8 cellular contexts compared by ENCODE assay signal in the genomic region with DNA sequence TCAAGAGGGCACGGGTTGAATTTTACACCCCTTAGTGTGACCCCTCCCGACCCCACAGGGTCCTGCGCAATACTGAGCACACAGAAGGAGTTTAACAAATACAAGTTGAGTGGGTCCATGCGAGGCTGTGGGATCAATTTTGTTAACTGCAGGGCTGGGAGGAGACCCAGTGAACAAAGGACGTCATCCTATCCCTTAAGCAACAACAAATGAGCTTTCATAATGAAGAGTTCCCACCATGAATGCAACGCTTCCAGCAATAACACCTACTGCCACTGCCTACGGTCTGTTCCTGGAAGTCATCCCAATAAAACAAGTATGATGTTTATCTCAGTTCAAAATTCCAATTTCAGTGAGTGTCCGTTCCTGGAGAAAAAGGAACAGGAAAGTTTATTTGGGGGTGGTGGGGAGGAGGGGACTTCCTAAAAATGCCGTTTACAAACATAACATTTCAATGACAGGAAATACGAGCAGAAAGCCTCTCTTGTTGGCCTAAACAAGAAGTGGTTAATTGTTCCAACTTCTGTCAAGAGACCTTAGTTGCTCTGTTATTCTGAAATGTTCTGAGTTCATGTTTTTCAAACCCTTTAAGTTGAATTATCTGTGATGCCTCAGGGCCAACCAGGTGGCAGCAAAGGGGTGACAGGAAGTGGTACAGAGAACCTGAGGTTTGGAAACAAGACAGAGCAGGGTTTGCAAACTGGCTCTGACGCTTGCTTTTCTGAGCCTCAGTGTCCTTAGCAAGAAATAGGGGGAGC.
DNase-seq lines count a peak whose midpoint lies in the region; ATAC-seq and TF ChIP-seq lines count a peak whose summit lies in the region.
"Had no signal": no experiment of that assay in that cellular context is flagged by ENCODE, and none has a peak within 500 bp of the region (broad histone marks: within the 10 kb centered on the region; RNA-seq: fewer than 3 reads in every experiment).

No MANE protein-coding gene starts in this region.

- H3K36me3 ChIP-seq in testis (ENCODE audit: low read depth, missing control alignments), result no peaks in the 10 kb centered on the region

- no peaks in the 10 kb centered on the region for H3K27me3 Mint-ChIP-seq in activated CD4-positive, alpha-beta T cell treated with anti-CD3 and anti-CD28 coated beads, Interleukin-2, amount 10 ng/mL, durations not matched to agents 7 days and 5 days
- H3K27me3 Mint-ChIP-seq in endothelial cell (ENCODE audit: unreplicated experiment), result no peaks in the 10 kb centered on the region
- H3K27me3 Mint-ChIP-seq in stimulated activated naive CD8-positive, alpha-beta T cell treated with anti-CD3 and anti-CD28 coated beads, Interleukin-15, Interleukin-2, amounts not matched to agents 100 ng/mL and 50 ng/mL, for 24 hours, result no peaks in the 10 kb centered on the region

- no peak overlapping the region for H3K4me3 ChIP-seq in testis

- no peaks in the 10 kb centered on the region for H3K27me3 ChIP-seq in testis

- no peaks in the 10 kb centered on the region for H3K9me3 Mint-ChIP-seq in activated CD4-positive, alpha-beta T cell treated with anti-CD3 and anti-CD28 coated beads, Interleukin-2, amount 10 ng/mL, durations not matched to agents 7 days and 5 days
- H3K9me3 Mint-ChIP-seq in endothelial cell (ENCODE audit: unreplicated experiment), result no peaks in the 10 kb centered on the region
- no peaks in the 10 kb centered on the region for H3K9me3 Mint-ChIP-seq in stimulated activated naive CD8-positive, alpha-beta T cell treated with anti-CD3 and anti-CD28 coated beads, Interleukin-15, Interleukin-2, amounts not matched to agents 100 ng/mL and 50 ng/mL, for 24 hours

- peak; percentile 52 for ATAC-seq in HG02642 (IDR thresholded peaks at IDR 0.05; ENCODE audit: poor library complexity, unreplicated experiment)
- no peak for ATAC-seq in GM21529 (IDR thresholded peaks at IDR 0.05; ENCODE audit: unreplicated experiment)

- TF ChIP-seq CTCF in endothelial cell (IDR thresholded peaks at IDR 0.05; ENCODE audit: unreplicated experiment), result no peak
- TF ChIP-seq CTCF in testis (IDR thresholded peaks at IDR 0.05), result no peak

- CTCF ChIA-PET in activated CD4-positive, alpha-beta T cell treated with anti-CD3 and anti-CD28 coated beads, Interleukin-2, amount 10 ng/mL, durations not matched to agents 7 days and 5 days (lab: Charles Lee), result no interaction called here

- WGBS in testis, 2 donors, result 68 to 74% methylated on average over 11 of the region's 11 CpGs

- no peak overlapping the region for H3K27ac ChIP-seq in testis

- no peaks in the 10 kb centered on the region for H3K4me1 ChIP-seq in testis

- TF ChIP-seq POLR2A in testis (IDR thresholded peaks at IDR 0.05), result no peak

- peak overlapping the region; percentile 25 for H3K4me3 Mint-ChIP-seq in activated CD4-positive, alpha-beta T cell treated with anti-CD3 and anti-CD28 coated beads, Interleukin-2, amount 10 ng/mL, durations not matched to agents 7 days and 5 days
- H3K4me3 Mint-ChIP-seq in endothelial cell (ENCODE audit: unreplicated experiment), result no peak overlapping the region
- no peak overlapping the region for H3K4me3 Mint-ChIP-seq in stimulated activated naive CD8-positive, alpha-beta T cell treated with anti-CD3 and anti-CD28 coated beads, Interleukin-15, Interleukin-2, amounts not matched to agents 100 ng/mL and 50 ng/mL, for 24 hours

- H3K36me3 Mint-ChIP-seq in activated CD4-positive, alpha-beta T cell treated with anti-CD3 and anti-CD28 coated beads, Interleukin-2, amount 10 ng/mL, durations not matched to agents 7 days and 5 days (ENCODE audit: low read depth), result peaks cover 3% of the 10 kb centered on the region
- H3K36me3 Mint-ChIP-seq in endothelial cell (ENCODE audit: low read depth, unreplicated experiment), result peaks cover 5% of the 10 kb centered on the region
- H3K36me3 Mint-ChIP-seq in stimulated activated naive CD8-positive, alpha-beta T cell treated with anti-CD3 and anti-CD28 coated beads, Interleukin-15, Interleukin-2, amounts not matched to agents 100 ng/mL and 50 ng/mL, for 24 hours (ENCODE audit: low read depth), result no peaks in the 10 kb centered on the region

- peaks cover 47% of the 10 kb centered on the region for H3K4me1 Mint-ChIP-seq in activated CD4-positive, alpha-beta T cell treated with anti-CD3 and anti-CD28 coated beads, Interleukin-2, amount 10 ng/mL, durations not matched to agents 7 days and 5 days
- peaks cover 61% of the 10 kb centered on the region for H3K4me1 Mint-ChIP-seq in endothelial cell (ENCODE audit: unreplicated experiment)
- H3K4me1 Mint-ChIP-seq in stimulated activated naive CD8-positive, alpha-beta T cell treated with anti-CD3 and anti-CD28 coated beads, Interleukin-15, Interleukin-2, amounts not matched to agents 100 ng/mL and 50 ng/mL, for 24 hours (ENCODE audit: low read depth), result peaks cover 34% of the 10 kb centered on the region

- peak; percentile 79 for DNase-seq in activated CD4-positive, alpha-beta T cell treated with anti-CD3 and anti-CD28 coated beads, Interleukin-2, amount 10 ng/mL, durations not matched to agents 7 days and 5 days
- DNase-seq in endothelial cell (ENCODE audit: low spot score) (peak; percentile 16), cortex of kidney (lab: John Stamatoyannopoulos, UW) (no peak), testis (no peak)
- DNase-seq: NCI-H524 treated with DMSO at 0.1 percent for 48 hours had no signal

- POLR2A ChIA-PET in activated CD4-positive, alpha-beta T cell treated with anti-CD3 and anti-CD28 coated beads, Interleukin-2, amount 10 ng/mL, durations not matched to agents 7 days and 5 days (lab: Charles Lee), result no interaction called here

- peak overlapping the region; percentile 90 for H3K27ac Mint-ChIP-seq in activated CD4-positive, alpha-beta T cell treated with anti-CD3 and anti-CD28 coated beads, Interleukin-2, amount 10 ng/mL, durations not matched to agents 7 days and 5 days
- peak overlapping the region; percentile 91 for H3K27ac Mint-ChIP-seq in endothelial cell (ENCODE audit: unreplicated experiment)
- peak overlapping the region; percentile 38 for H3K27ac Mint-ChIP-seq in stimulated activated naive CD8-positive, alpha-beta T cell treated with anti-CD3 and anti-CD28 coated beads, Interleukin-15, Interleukin-2, amounts not matched to agents 100 ng/mL and 50 ng/mL, for 24 hours

- intact Hi-C loops in testis (cut with DNase I; ENCODE audit: low total_unique reads), result no loop called here

- H3K9me3 ChIP-seq in testis, result no peaks in the 10 kb centered on the region

Comparison
In these comparisons a context has a peak if more than half of its experiments do, and no peak if none do; other contexts are left out.
1. DNase-seq: peak in activated CD4-positive, alpha-beta T cell treated with anti-CD3 and anti-CD28 coated beads, Interleukin-2, amount 10 ng/mL, durations not matched to agents 7 days and 5 days (single experiment) and endothelial cell (single experiment); none in cortex of kidney (single experiment) and testis (single experiment).
2. H3K27ac Mint-ChIP-seq: peak in every context shown above with its lines; median percentile 91 in endothelial cell; 90 in activated CD4-positive, alpha-beta T cell treated with anti-CD3 and anti-CD28 coated beads, Interleukin-2, amount 10 ng/mL, durations not matched to agents 7 days and 5 days; 38 in stimulated activated naive CD8-positive, alpha-beta T cell treated with anti-CD3 and anti-CD28 coated beads, Interleukin-15, Interleukin-2, amounts not matched to agents 100 ng/mL and 50 ng/mL, for 24 hours.